Comparison of ENCODE assay signal across 8 cellular contexts in genomic region chr2:177169810-177170514, GRCh38. TPM values are rescaled to one million over a fixed set of nuclear protein-coding genes. Genes with fewer than 3 reads are reported as not detected.
A peak's percentile ranks its signal among the peaks of the same experiment; 100 is the strongest.
DNase-seq lines count a peak whose midpoint lies in the region; ATAC-seq, FAIRE-seq and TF ChIP-seq lines count a peak whose summit lies in the region.

No MANE protein-coding gene starts in this region.

- TSS peak; percentile 81 for BruUV-seq in GM12878 (replicated peaks; lab: Mats Ljungman, UMichigan)

- H3K79me2 ChIP-seq in GM12878 (ENCODE audit: control insufficient read depth, insufficient read depth, low read length): no peaks in the 10 kb centered on the region; the same call in 1 of the 2 replicates

- TF ChIP-seq EP300 in GM12878 (IDR thresholded peaks at IDR 0.05; ENCODE audit: borderline replicate concordance in 1 of 2, control insufficient read depth in 1 of 2, low read depth in 2 of 2, low read length in 2 of 2): no peak; a peak in 2 of 4 replicates

- H3K4me1 ChIP-seq in GM12878 (ENCODE audit: control insufficient read depth, insufficient read depth, low read length) (peaks cover 33% of the 10 kb centered on the region), testis (peaks cover 29% of the 10 kb centered on the region), gastrocnemius medialis (peaks cover 16 to 23% of the 10 kb centered on the region in 2 donors)

- RAD21 ChIA-PET in GM12878 (lab: Charles Lee; ENCODE audit: unreplicated experiment): interaction anchor here (0.8 to 2.0 kb wide), 8 partner anchors 9 to 223 kb away, joined by 3 to 16 read pairs (median 4); partner anchors contain the start of gene NFE2L2

- TF ChIP-seq RAD21 in GM12878 (IDR thresholded peaks at IDR 0.05; ENCODE audit: insufficient read depth, low read depth, low read length): no peak

- DNase-seq in NCI-H1048 (lab: John Stamatoyannopoulos, UW): peak; percentile 66
- DNase-seq in GM12878 (ENCODE audit: low read depth, low spot score): peak; percentile 82
- no peak for DNase-seq in testis
- DNase-seq in gastrocnemius medialis: no peak
- no peak for DNase-seq in activated gamma-delta T cell treated with Interleukin-2 at 50 U/mL for 16 hours
- no peak for DNase-seq in occipital lobe (lab: John Stamatoyannopoulos, UW)

- POLR2A ChIA-PET in GM12878 (lab: Charles Lee): interaction anchor here (0.6 to 1.6 kb wide), 10 partner anchors 10 to 129 kb away, joined by 3 to 12 read pairs (median 3); partner anchors contain the start of genes HNRNPA3 and NFE2L2

- CTCF ChIA-PET in GM12878 (lab: Yijun Ruan, JAX): interaction anchor here (0.7 to 2.3 kb wide), 11 partner anchors 9 to 456 kb away, joined by 3 to 17 read pairs (median 4); partner anchors contain the start of gene NFE2L2

- in situ Hi-C loops in GM12878 (cut with MboI) (loop anchor here (5.0 to 10.0 kb wide), 4 partner anchors 42 to 555 kb away; partner anchors contain the start of gene HNRNPA3), gastrocnemius medialis (cut with MboI; ENCODE audit: low sequenced_read_pairs in 4 of 4) (loop anchor here (10.0 to 25.0 kb wide), 9 partner anchors 95 to 1033 kb away; partner anchors contain the start of genes HOXD8 (in 2 of the 4) and NFE2L2 (in 1 of the 4))

- SMC1A ChIA-PET in GM12878 (lab: Charles Lee; ENCODE audit: uncharacterized antibody, unreplicated experiment): interaction anchor here (0.6 to 2.4 kb wide), 16 partner anchors 9 to 495 kb away, joined by 3 to 12 read pairs (median 4); partner anchors contain the start of gene NFE2L2

- ATAC-seq in GM18499 (IDR thresholded peaks at IDR 0.05; ENCODE audit: insufficient read depth, unreplicated experiment) (peak; percentile 51), GM21825 (IDR thresholded peaks at IDR 0.05; ENCODE audit: unreplicated experiment) (peak; percentile 66), GM12878 (peak; percentile 81), gastrocnemius medialis (no peak)

- TF ChIP-seq CTCF in GM12878 (IDR thresholded peaks at IDR 0.05 in 2 of 3, conservative IDR thresholded peaks at IDR 0.05 in 1 of 3; ENCODE audit: control insufficient read depth in 2 of 3, extremely low read depth in 1 of 3, insufficient read depth in 1 of 3, low read depth in 3 of 3, low read length in 3 of 3) (no peak), testis (IDR thresholded peaks at IDR 0.05) (no peak), gastrocnemius medialis (IDR thresholded peaks at IDR 0.05 in 4 of 5, conservative IDR thresholded peaks at IDR 0.05 in 1 of 5) (no peak)

- H3K4me2 ChIP-seq in GM12878 (ENCODE audit: control insufficient read depth, insufficient read depth): peak overlapping the region; percentile 78

- no peak for TF ChIP-seq POLR2A in GM12878 (IDR thresholded peaks at IDR 0.05; ENCODE audit: low read depth, low read length)
- no peak for TF ChIP-seq POLR2A in testis (IDR thresholded peaks at IDR 0.05)
- TF ChIP-seq POLR2A in gastrocnemius medialis (IDR thresholded peaks at IDR 0.05): no peak

- H4K20me1 ChIP-seq in GM12878 (ENCODE audit: control insufficient read depth, insufficient read depth): no peaks in the 10 kb centered on the region

- peak overlapping the region; percentile 83 for H2AFZ ChIP-seq in GM12878 (ENCODE audit: control insufficient read depth, low read depth, low read length)

- peak; percentile 85 for FAIRE-seq in GM12878 (lab: Jason Lieb, UNC)

- H3K27ac ChIP-seq in GM12878 (ENCODE audit: control insufficient read depth, insufficient read depth): peak overlapping the region; percentile 84
- peak overlapping the region; percentile 21 to 75 for H3K27ac ChIP-seq in testis
- no peak overlapping the region for H3K27ac ChIP-seq in gastrocnemius medialis

- peak overlapping the region; percentile 32 for H3K9ac ChIP-seq in GM12878 (ENCODE audit: control insufficient read depth, insufficient read depth, low read length)

- intact Hi-C loops in GM12878 (cut with micrococcal nuclease; ENCODE audit: unreplicated experiment) (loop anchor here (5.0 to 10.0 kb wide), 2 partner anchors 125 to 232 kb away; no protein-coding TSS in a partner anchor), testis (cut with DNase I; ENCODE audit: low total_unique reads) (loop anchor here (10.0 kb wide), 4 partner anchors 95 to 435 kb away; partner anchors contain the start of gene NFE2L2), gastrocnemius medialis (cut with DNase I; ENCODE audit: low total_unique reads) (loop anchor here (5.0 to 10.0 kb wide), 2 partner anchors 552 to 585 kb away; no protein-coding TSS in a partner anchor)

- no peaks in the 10 kb centered on the region for H3K36me3 ChIP-seq in GM12878 (ENCODE audit: control insufficient read depth in 2 of 2, insufficient read depth in 2 of 2, low read length in 1 of 2)
- no peaks in the 10 kb centered on the region for H3K36me3 ChIP-seq in testis (ENCODE audit: low read depth, missing control alignments)
- H3K36me3 ChIP-seq in gastrocnemius medialis: no peaks in the 10 kb centered on the region

- 12% methylated on average over 7 of the region's 7 CpGs for WGBS in GM12878 (ENCODE audit: insufficient coverage, insufficient replicate concordance, low lambda C conversion rate, missing lambda C conversion rate)
- WGBS in testis, 2 donors: 77 to 81% methylated on average over 7 of the region's 7 CpGs

- no peaks in the 10 kb centered on the region for H3K27me3 ChIP-seq in GM12878 (replicated peaks in 1 of 2; ENCODE audit: control insufficient read depth in 2 of 2, insufficient read depth in 2 of 2, low read length in 1 of 2)
- no peaks in the 10 kb centered on the region for H3K27me3 ChIP-seq in testis
- no peaks in the 10 kb centered on the region for H3K27me3 ChIP-seq in gastrocnemius medialis

- H3K4me3 ChIP-seq in GM12878: peak overlapping the region; percentile 9; the same call in 1 of the 2 replicates
- H3K4me3 ChIP-seq in testis: no peak overlapping the region
- no peak overlapping the region for H3K4me3 ChIP-seq in gastrocnemius medialis

- H3K9me3 ChIP-seq in GM12878 (replicated peaks; ENCODE audit: control insufficient read depth, insufficient read depth, low read length) (no peaks in the 10 kb centered on the region; the same call in 2 of the 3 replicates), testis (no peaks in the 10 kb centered on the region), gastrocnemius medialis (no peaks in the 10 kb centered on the region)

TF ChIP-seq in GM12878, 131 proteins besides CTCF, POLR2A, EP300 and RAD21 (continues in another document):
- TF ChIP-seq HSF1 (IDR thresholded peaks at IDR 0.05; ENCODE audit: low read depth, low read length) (no peak), RELB (IDR thresholded peaks at IDR 0.05; ENCODE audit: low read depth) (no peak), CBX3 (IDR thresholded peaks at IDR 0.05; ENCODE audit: borderline replicate concordance, low read depth) (no peak), TCF7 (IDR thresholded peaks at IDR 0.05; ENCODE audit: borderline replicate concordance) (peak; percentile 79; the same call in 1 of the 2 replicates), MEF2B (IDR thresholded peaks at IDR 0.05; ENCODE audit: partially characterized antibody, poor library complexity, severe bottlenecking) (peak; percentile 86), SPI1 (IDR thresholded peaks at IDR 0.05; ENCODE audit: borderline replicate concordance, insufficient read depth, low read depth, low read length) (peak; percentile 35; the same call in 1 of the 2 replicates), ETV6 (conservative IDR thresholded peaks at IDR 0.05 in 1 of 2, IDR thresholded peaks at IDR 0.05 in 1 of 2; ENCODE audit: borderline replicate concordance in 1 of 2, low read depth in 1 of 2) (peak in 1 of 2 experiments; percentile 77; a peak in 2 of 4 replicates)

RNA-seq across cellular contexts. Expression of gene HNRNPA3, which starts 42.6 kb away (rescaled TPM):
- 156 and 159 TPM in 2 replicates for total RNA-seq in GM12878 (2013; cell fraction: nucleolus; rRNA removed)
- total RNA-seq in GM12878 (2014; rRNA removed): 38.3 and 40.4 TPM in 2 replicates
- total RNA-seq in GM12878 (2014; rRNA removed; fragmentation: Illumina TruSeq; extraction: Trizol): 64.5 and 69.7 TPM in 2 replicates
- 267 and 271 TPM in 2 replicates for total RNA-seq in GM12878 (2021)
- 136 TPM for polyA plus RNA-seq in GM12878 (2011; ENCODE audit: low read depth)
- 191 and 282 TPM in 2 replicates for polyA plus RNA-seq in GM12878 (2011; rRNA removed)
- 65.8 TPM in 2 replicates for polyA plus RNA-seq in GM12878 (2011; cell fraction: cytosol; rRNA removed)
- polyA plus RNA-seq in GM12878 (2011; cell fraction: nucleus; rRNA removed): 99.4 and 152 TPM in 2 replicates
- 279 and 381 TPM in 2 replicates for polyA plus RNA-seq in GM12878 (2012)
- polyA plus RNA-seq in GM12878 (2014; fragmentation: Illumina TruSeq; extraction: Trizol): 343 and 435 TPM in 2 replicates
- 100 to 1,000 TPM; 221 to 285 TPM for polyA plus RNA-seq in GM12878 (2014; fragmentation: Nextera tagmentation; extraction: Ambion mirVana)
- polyA plus RNA-seq in GM12878 (2014; rRNA removed): 293 and 302 TPM in 2 replicates
- polyA plus RNA-seq in GM12878 (2016; fragmentation: Nextera tagmentation; extraction: Ambion mirVana): 100 to 1,000 TPM; 135 to 141 TPM
- polyA minus RNA-seq in GM12878 (2011; rRNA and poly(A)+ RNA removed): 25.9 and 39.1 TPM in 2 replicates
- polyA minus RNA-seq in GM12878 (2011; cell fraction: cytosol; rRNA and poly(A)+ RNA removed): 29.8 and 31.5 TPM in 2 replicates
- 37.6 and 51.6 TPM in 2 replicates for polyA minus RNA-seq in GM12878 (2011; cell fraction: nucleus; rRNA and poly(A)+ RNA removed)
- 100 to 1,000 TPM in 1 of 2 donors, 10 to 100 TPM in 1; 81.3 to 103 TPM for total RNA-seq in testis
- polyA plus RNA-seq in testis (ENCODE audit: insufficient read depth, low read depth, low replicate concordance): 284 TPM
- 10 to 100 TPM; 16.1 to 32.2 (median 22.4) TPM for total RNA-seq in gastrocnemius medialis
- total RNA-seq in occipital lobe: 81.6 TPM

Comparison
In these comparisons a context has a peak if more than half of its experiments do, and no peak if none do; other contexts are left out.
1. ATAC-seq: peak in GM18499 (single experiment), GM21825 (single experiment) and GM12878 (single experiment); none in gastrocnemius medialis (0 of 2).
2. DNase-seq: peak in NCI-H1048 (single experiment) and GM12878 (single experiment); none in testis (single experiment), gastrocnemius medialis (0 of 2), activated gamma-delta T cell treated with Interleukin-2 at 50 U/mL for 16 hours (single experiment) and occipital lobe (single experiment).
3. H3K27ac ChIP-seq: peak in GM12878 (single experiment) and testis (2 of 2); none in gastrocnemius medialis (0 of 4).